Comparison of ENCODE assay signal across 8 cellular contexts in genomic region chr14:101964297-101965144, GRCh38. TPM values are rescaled to one million over a fixed set of nuclear protein-coding genes. Genes with fewer than 3 reads are reported as not detected.
DNase-seq lines count a peak whose midpoint lies in the region; ATAC-seq and TF ChIP-seq lines count a peak whose summit lies in the region.

Gene DYNC1H1, plus strand, starts transcription at chr14:101964573. Its CDS starts 119 bp downstream, at chr14:101964692.

- H3K4me3 ChIP-seq in prostate gland = peak within 1 kb of the TSS; percentile 95 to 97
- H3K4me3 ChIP-seq in upper lobe of right lung = peak within 1 kb of the TSS; percentile 99

- DNase-seq in NCI-H2029 (lab: John Stamatoyannopoulos, UW) (peak; percentile 81), left ventricle myocardium superior (peak; percentile 99), prostate gland (ENCODE audit: low spot score) (peak; percentile 91), upper lobe of right lung (peak; percentile 95)

- TF ChIP-seq POLR2A in GM18505 (IDR thresholded peaks at IDR 0.05; ENCODE audit: borderline replicate concordance, extremely low read depth, insufficient read depth, insufficient read length) = peak; percentile 92
- peak; percentile 99 for TF ChIP-seq POLR2A in prostate gland (IDR thresholded peaks at IDR 0.05)

- peak within 1 kb of the TSS; percentile 89 for H3K27ac ChIP-seq in angular gyrus (ENCODE audit: low read depth, low read length)
- peak within 1 kb of the TSS; percentile 90 to 96 for H3K27ac ChIP-seq in prostate gland
- H3K27ac ChIP-seq in upper lobe of right lung = peak within 1 kb of the TSS; percentile 95

- under 1% methylated on average over 44 of the region's 108 CpGs for WGBS in prostate gland

- H3K4me1 ChIP-seq in prostate gland (replicated peaks) (no peaks in the 10 kb centered on the region), upper lobe of right lung (peaks cover 28% of the 10 kb centered on the region)

- ATAC-seq in GM18505 (IDR thresholded peaks at IDR 0.05; ENCODE audit: unreplicated experiment) = peak; percentile 83
- ATAC-seq in HG02970 (IDR thresholded peaks at IDR 0.05; ENCODE audit: low FRiP score, unreplicated experiment) = peak; percentile 88
- ATAC-seq in left ventricle myocardium superior = peak; percentile 90
- ATAC-seq in upper lobe of right lung = peak; percentile 93

- intact Hi-C loops in T-helper 2 cell treated with Interferon-gamma antibody and Interleukin-4, amounts not matched to agents 100 ng/mL and 5 ng/mL, for 36 hours (cut with micrococcal nuclease) = loop anchor here (1.0 to 5.0 kb wide), 8 partner anchors 16 to 558 kb away; partner anchors contain the start of genes CINP, PPP2R5C and TECPR2
- intact Hi-C loops in left ventricle myocardium superior (cut with micrococcal nuclease) (no loop called here), prostate gland (cut with DNase I) (loop anchor here (5.0 to 10.0 kb wide), 2 partner anchors 123 to 350 kb away; partner anchors contain the start of genes HSP90AA1 and ZNF839), upper lobe of right lung (cut with DNase I) (loop anchor here (10.0 kb wide), 1 partner anchor 130 kb away; no protein-coding TSS in a partner anchor)

- no peaks in the 10 kb centered on the region for H3K36me3 ChIP-seq in prostate gland
- H3K36me3 ChIP-seq in upper lobe of right lung = peaks cover 4% of the 10 kb centered on the region

- H3K9me3 ChIP-seq in prostate gland (no peaks in the 10 kb centered on the region), upper lobe of right lung (no peaks in the 10 kb centered on the region)

- TF ChIP-seq CTCF in prostate gland (IDR thresholded peaks at IDR 0.05) (no peak), upper lobe of right lung (IDR thresholded peaks at IDR 0.05) (no peak)

- H3K27me3 ChIP-seq in prostate gland (replicated peaks; ENCODE audit: insufficient read depth) = no peaks in the 10 kb centered on the region
- H3K27me3 ChIP-seq in upper lobe of right lung = no peaks in the 10 kb centered on the region

RNA-seq across cellular contexts. Expression of gene DYNC1H1, which starts in this region (rescaled TPM):
- 280 and 284 TPM in 2 replicates for total RNA-seq in T-helper 2 cell treated with Interferon-gamma antibody and Interleukin-4, amounts not matched to agents 100 ng/mL and 5 ng/mL, for 36 hours
- total RNA-seq in left ventricle myocardium superior (387 TPM), prostate gland (100 to 1,000 TPM; 366 to 616 TPM), upper lobe of right lung (432 TPM)

Comparison
In these comparisons a context has a peak if more than half of its experiments do, and no peak if none do; other contexts are left out.
1. Peak in every context shown above with its lines: DNase-seq, ATAC-seq, H3K4me3 ChIP-seq and H3K27ac ChIP-seq.